In genomic region chr3:31433679-31433992, GRCh38 we compare ENCODE assay signal across 12 cellular contexts.
"Had no signal": no experiment of that assay in that cellular context is flagged by ENCODE, and none has a peak within 500 bp of the region (broad histone marks: within the 10 kb centered on the region; RNA-seq: fewer than 3 reads in every experiment).

No MANE protein-coding gene starts in this region.

- H3K4me3 Mint-ChIP-seq: activated naive CD4-positive, alpha-beta T cell treated with anti-CD3 and anti-CD28 coated beads, Interleukin-2, amount 10 ng/mL, durations not matched to agents 7 days and 5 days; endodermal cell; natural killer cell treated with Interleukin-12 subunit alpha and Interleukin-12 subunit beta and Interleukin-15 and Interleukin-18, amount 100 ng/mL, for 72 hours; stimulated activated effector memory CD8-positive, alpha-beta T cell treated with anti-CD3 and anti-CD28 coated beads, Interleukin-12 subunit alpha, Interleukin-12 subunit beta, amount 100 ng/mL, for 72 hours had no signal

- H3K4me3 ChIP-seq: gastrocnemius medialis, heart right ventricle had no signal

- H3K4me1 ChIP-seq: gastrocnemius medialis had no signal

- H3K27ac ChIP-seq: gastrocnemius medialis, heart right ventricle had no signal

- H3K4me1 Mint-ChIP-seq: endodermal cell; stimulated activated effector memory CD8-positive, alpha-beta T cell treated with anti-CD3 and anti-CD28 coated beads, Interleukin-12 subunit alpha, Interleukin-12 subunit beta, amount 100 ng/mL, for 72 hours had no signal

- H3K36me3 Mint-ChIP-seq: stimulated activated effector memory CD8-positive, alpha-beta T cell treated with anti-CD3 and anti-CD28 coated beads, Interleukin-12 subunit alpha, Interleukin-12 subunit beta, amount 100 ng/mL, for 72 hours had no signal

- H3K27ac Mint-ChIP-seq: activated naive CD4-positive, alpha-beta T cell treated with anti-CD3 and anti-CD28 coated beads, Interleukin-2, amount 10 ng/mL, durations not matched to agents 7 days and 5 days; activated T-helper 2 cell treated with anti-CD3 and anti-CD28 coated beads, Interferon-gamma antibody, Interleukin-2, Interleukin-4, amounts not matched to agents 10 μg/mL and 5 μg/mL and 100 μg/mL, durations not matched to agents 14 hours and 24 hours and 36 hours; endodermal cell; natural killer cell treated with Interleukin-12 subunit alpha and Interleukin-12 subunit beta and Interleukin-15 and Interleukin-18, amount 100 ng/mL, for 72 hours; stimulated activated effector memory CD8-positive, alpha-beta T cell treated with anti-CD3 and anti-CD28 coated beads, Interleukin-12 subunit alpha, Interleukin-12 subunit beta, amount 100 ng/mL, for 72 hours had no signal

- DNase-seq: activated CD4-positive, alpha-beta T cell treated with anti-CD3 and anti-CD28 coated beads, Interleukin-2, amount 50 U/mL, for 1 hour; activated naive CD4-positive, alpha-beta T cell treated with anti-CD3 and anti-CD28 coated beads, Interleukin-2, amount 10 ng/mL, durations not matched to agents 7 days and 5 days; activated T-cell treated with anti-CD3 and anti-CD28 coated beads for 4 hours; endodermal cell; gastrocnemius medialis; heart right ventricle; mesendoderm; retina had no signal

- ATAC-seq: activated CD4-positive, CD25-positive, alpha-beta regulatory T cell treated with anti-CD3 and anti-CD28 coated beads, Interleukin-2, amount 50 U/mL, for 24 hours; gastrocnemius medialis; heart right ventricle; natural killer cell treated with Interleukin-12 subunit alpha and Interleukin-12 subunit beta and Interleukin-15 and Interleukin-18, amount 100 ng/mL, for 72 hours; stimulated activated effector memory CD8-positive, alpha-beta T cell treated with anti-CD3 and anti-CD28 coated beads, Interleukin-12 subunit alpha, Interleukin-12 subunit beta, amount 100 ng/mL, for 72 hours had no signal

- H3K27me3 ChIP-seq: gastrocnemius medialis, heart right ventricle had no signal

- H3K27me3 Mint-ChIP-seq: activated naive CD4-positive, alpha-beta T cell treated with anti-CD3 and anti-CD28 coated beads, Interleukin-2, amount 10 ng/mL, durations not matched to agents 7 days and 5 days had no signal

- H3K9me3 ChIP-seq: gastrocnemius medialis had no signal

- H3K36me3 ChIP-seq: gastrocnemius medialis, heart right ventricle had no signal
